8 cellular contexts compared by ENCODE assay signal in the genomic region with DNA sequence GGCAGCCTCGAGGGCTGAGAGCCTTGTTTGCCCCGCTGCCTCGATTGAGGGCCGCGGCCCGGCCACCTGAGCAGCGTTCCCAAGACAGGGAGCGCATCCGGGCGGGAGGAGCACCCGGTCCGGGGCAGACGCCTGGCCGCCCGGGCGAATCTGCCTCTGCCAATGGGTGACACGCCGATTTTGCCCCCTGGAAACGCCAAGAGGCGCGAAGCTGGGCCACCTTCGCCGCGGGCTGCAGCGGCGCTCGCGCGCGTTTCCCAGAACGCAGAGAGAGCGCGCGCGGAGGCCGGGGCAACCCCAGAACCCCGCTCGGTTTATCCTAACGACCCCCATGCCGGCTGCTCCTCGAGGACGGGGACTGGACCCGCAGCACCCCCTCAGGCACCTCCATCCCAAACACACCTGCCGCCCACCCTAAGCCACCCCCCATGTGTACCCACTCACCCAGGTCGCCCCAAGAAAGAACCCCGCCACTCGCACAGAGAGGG.
DNase-seq lines count a peak whose midpoint lies in the region; TF ChIP-seq lines count a peak whose summit lies in the region.
"Had no signal": no experiment of that assay in that cellular context is flagged by ENCODE, and none has a peak within 500 bp of the region (broad histone marks: within the 10 kb centered on the region; RNA-seq: fewer than 3 reads in every experiment).

No MANE protein-coding gene starts in this region.

- peak overlapping the region; percentile 30 for H3K4me3 ChIP-seq in fibroblast of pulmonary artery (replicated peaks; ENCODE audit: low read depth, low read length)
- peak overlapping the region; percentile 42 for H3K4me3 ChIP-seq in retinal pigment epithelial cell (ENCODE audit: low read length)

- DNase-seq in ELF-1 (ENCODE audit: low read depth, low spot score) = peak; percentile 43
- DNase-seq in NCI-H69 (lab: John Stamatoyannopoulos, UW) = peak; percentile 65
- DNase-seq in fibroblast of pulmonary artery (ENCODE audit: low read depth) = no peak
- no peak for DNase-seq in retinal pigment epithelial cell (ENCODE audit: low read depth)
- DNase-seq in OCI-M1 (lab: John Stamatoyannopoulos, UW) = no peak
- DNase-seq in erythroblast (lab: John Stamatoyannopoulos, UW) = no peak
- no peak for DNase-seq in NCI-H1048 (lab: John Stamatoyannopoulos, UW)
- DNase-seq: effector CD4-positive, alpha-beta T cell had no signal

- no peak for TF ChIP-seq POLR2A in erythroblast (IDR thresholded peaks at IDR 0.05; ENCODE audit: low read length)

- TF ChIP-seq CTCF in fibroblast of pulmonary artery (IDR thresholded peaks at IDR 0.05; ENCODE audit: low read length, missing control alignments) (no peak), retinal pigment epithelial cell (conservative IDR thresholded peaks at IDR 0.05; ENCODE audit: low read depth, low read length) (no peak)

Comparison
In these comparisons a context has a peak if more than half of its experiments do, and no peak if none do; other contexts are left out.
1. DNase-seq: peak in ELF-1 (single experiment) and NCI-H69 (single experiment); none in fibroblast of pulmonary artery (single experiment), retinal pigment epithelial cell (single experiment), OCI-M1 (single experiment), erythroblast (0 of 2) and NCI-H1048 (single experiment).